ENCODE assay signal across 8 cellular contexts in genomic region chr18:45837283-45838070, GRCh38. TPM values are rescaled to one million over a fixed set of nuclear protein-coding genes. Genes with fewer than 3 reads are reported as not detected.
DNase-seq lines count a peak whose midpoint lies in the region; ATAC-seq, FAIRE-seq and TF ChIP-seq lines count a peak whose summit lies in the region.

No MANE protein-coding gene starts in this region.

- no peak overlapping the region for H3K4me3 ChIP-seq in HAP-1

- peaks cover 46% of the 10 kb centered on the region for H3K27me3 Mint-ChIP-seq in activated T-cell treated with anti-CD3 and anti-CD28 coated beads, Interleukin-2, amount 50 U/mL, for 72 hours (ENCODE audit: low read depth)
- peaks cover 13% of the 10 kb centered on the region for H3K27me3 Mint-ChIP-seq in glutamatergic neuron (ENCODE audit: unreplicated experiment)

- no peak for TF ChIP-seq CTCF in glutamatergic neuron (IDR thresholded peaks at IDR 0.05; ENCODE audit: partially characterized antibody, unreplicated experiment)

- peak overlapping the region; percentile 34 to 41 for H3K4me3 Mint-ChIP-seq in activated T-cell treated with anti-CD3 and anti-CD28 coated beads, Interleukin-2, amount 50 U/mL, for 72 hours
- no peak overlapping the region for H3K4me3 Mint-ChIP-seq in glutamatergic neuron (ENCODE audit: unreplicated experiment)

- FAIRE-seq in RCC 7860 (lab: Jason Lieb, UNC), result no peak

- peaks cover 3% of the 10 kb centered on the region; the same call in 1 of the 2 replicates for H3K27me3 ChIP-seq in HAP-1 (ENCODE audit: low read depth)

- no peaks in the 10 kb centered on the region for H3K36me3 Mint-ChIP-seq in activated T-cell treated with anti-CD3 and anti-CD28 coated beads, Interleukin-2, amount 50 U/mL, for 72 hours (ENCODE audit: insufficient read depth in 2 of 2)
- H3K36me3 Mint-ChIP-seq in glutamatergic neuron (ENCODE audit: unreplicated experiment), result peaks cover 7% of the 10 kb centered on the region

- peaks cover 7% of the 10 kb centered on the region for H3K4me1 Mint-ChIP-seq in activated T-cell treated with anti-CD3 and anti-CD28 coated beads, Interleukin-2, amount 50 U/mL, for 72 hours (ENCODE audit: low read depth)
- peaks cover 4% of the 10 kb centered on the region for H3K4me1 Mint-ChIP-seq in glutamatergic neuron (ENCODE audit: low read depth, unreplicated experiment)

- no peak overlapping the region for H3K27ac Mint-ChIP-seq in activated T-cell treated with anti-CD3 and anti-CD28 coated beads, Interleukin-2, amount 50 U/mL, for 72 hours
- H3K27ac Mint-ChIP-seq in glutamatergic neuron (ENCODE audit: unreplicated experiment), result no peak overlapping the region

- no peaks in the 10 kb centered on the region for H3K4me1 ChIP-seq in HAP-1

- intact Hi-C loops in sciatic nerve (cut with DNase I), result no loop called here

- no peaks in the 10 kb centered on the region for H3K36me3 ChIP-seq in HAP-1 (replicated peaks)

- ATAC-seq in HG03565 (IDR thresholded peaks at IDR 0.05; ENCODE audit: unreplicated experiment) (peak; percentile 53), sciatic nerve (peak; percentile 44), GM21786 (IDR thresholded peaks at IDR 0.05; ENCODE audit: unreplicated experiment) (no peak)
- peak; percentile 79 to 91 for ATAC-seq in activated T-cell treated with anti-CD3 and anti-CD28 coated beads, Interleukin-2, amount 50 U/mL, for 72 hours (replicated peaks in 1 of 2)

- no peaks in the 10 kb centered on the region for H3K9me3 Mint-ChIP-seq in activated T-cell treated with anti-CD3 and anti-CD28 coated beads, Interleukin-2, amount 50 U/mL, for 72 hours
- H3K9me3 Mint-ChIP-seq in glutamatergic neuron (ENCODE audit: unreplicated experiment), result peaks cover 2% of the 10 kb centered on the region

- in situ Hi-C loops in HAP-1 (cut with MboI; ENCODE audit: low sequenced_read_pairs), result no loop called here

- no peaks in the 10 kb centered on the region for H3K9me3 ChIP-seq in HAP-1

- DNase-seq in D341Med (ENCODE audit: low spot score) (peak; percentile 89), glutamatergic neuron (peak; percentile 79), sciatic nerve (ENCODE audit: low spot score) (no peak), RCC 7860 (ENCODE audit: low spot score) (no peak), HAP-1 (ENCODE audit: low spot score in 2 of 2) (no peak)
- DNase-seq in activated T-cell treated with anti-CD3 and anti-CD28 coated beads, Interleukin-2, amount 50 U/mL, for 72 hours, result peak; percentile 65 to 77

RNA-seq across cellular contexts. Expression of gene SIGLEC15, which starts 12.0 kb away (rescaled TPM):
- not detected for total RNA-seq in activated T-cell treated with anti-CD3 and anti-CD28 coated beads, Interleukin-2, amount 50 U/mL, for 72 hours
- total RNA-seq in glutamatergic neuron (ENCODE audit: unreplicated experiment) (not detected), sciatic nerve (0.31 TPM)

Comparison
In these comparisons a context has a peak if more than half of its experiments do, and no peak if none do; other contexts are left out.
1. DNase-seq: peak in D341Med (single experiment), activated T-cell treated with anti-CD3 and anti-CD28 coated beads, Interleukin-2, amount 50 U/mL, for 72 hours (2 of 2) and glutamatergic neuron (single experiment); none in sciatic nerve (single experiment), RCC 7860 (single experiment) and HAP-1 (0 of 2).